8 cellular contexts compared by ENCODE assay signal in the genomic region with DNA sequence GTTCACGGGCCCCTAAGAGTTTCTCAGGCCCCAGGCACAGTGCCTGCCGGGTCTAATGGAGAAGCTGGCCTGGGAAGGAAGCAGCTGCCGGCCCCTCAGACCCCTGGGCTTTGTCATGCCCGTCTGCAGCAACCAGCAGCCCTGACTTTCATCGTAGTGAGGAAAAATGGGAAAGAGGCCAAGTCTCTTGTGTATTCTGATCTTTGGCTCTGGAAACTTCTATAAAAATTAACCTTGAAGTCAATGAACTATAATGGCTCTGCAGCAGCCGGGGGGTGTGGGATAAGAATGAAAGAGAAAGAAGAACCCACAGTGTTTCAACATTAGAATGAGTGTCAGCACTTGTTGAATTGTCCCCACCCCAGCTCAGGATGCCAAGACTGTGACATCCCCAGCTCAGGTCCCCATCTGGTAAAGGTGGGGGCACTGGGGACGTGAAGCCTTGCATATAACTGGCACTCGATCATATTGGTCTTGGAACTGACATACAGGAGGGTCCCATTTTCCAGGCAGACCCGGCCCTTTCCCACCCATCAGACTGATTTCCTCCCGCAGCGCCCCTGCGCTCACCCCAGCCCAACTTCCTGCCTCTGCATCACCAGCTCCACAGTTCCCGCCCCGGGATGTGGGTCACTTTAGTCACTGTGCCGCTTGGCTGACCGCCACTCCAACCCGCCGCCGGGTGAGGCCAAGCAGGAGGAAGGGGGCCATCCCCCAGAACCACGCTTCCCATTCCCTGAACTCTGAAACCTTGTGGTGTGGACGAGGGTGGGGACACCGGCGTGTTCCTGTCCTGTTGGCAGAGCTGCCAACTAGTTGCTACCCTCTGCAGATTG. TPM values are rescaled to one million over a fixed set of nuclear protein-coding genes. Genes with fewer than 3 reads are reported as not detected.
A peak's percentile ranks its signal among the peaks of the same experiment; 100 is the strongest.
DNase-seq lines count a peak whose midpoint lies in the region.

No MANE protein-coding gene starts in this region.

- H3K27ac Mint-ChIP-seq in activated CD4-positive, alpha-beta T cell treated with anti-CD3 and anti-CD28 coated beads, Interleukin-2, amount 10 ng/mL, durations not matched to agents 7 days and 5 days, result peak overlapping the region; percentile 82
- H3K27ac Mint-ChIP-seq in activated CD4-positive, alpha-beta memory T cell treated with anti-CD3 and anti-CD28 coated beads for 36 hours, result no peak overlapping the region

- POLR2A ChIA-PET in activated CD4-positive, alpha-beta T cell treated with anti-CD3 and anti-CD28 coated beads, Interleukin-2, amount 10 ng/mL, durations not matched to agents 7 days and 5 days (lab: Charles Lee), result no interaction called here
- POLR2A ChIA-PET in activated CD4-positive, alpha-beta memory T cell treated with anti-CD3 and anti-CD28 coated beads for 36 hours (lab: Charles Lee), result no interaction called here

- peaks cover 16% of the 10 kb centered on the region for H3K4me1 Mint-ChIP-seq in activated CD4-positive, alpha-beta T cell treated with anti-CD3 and anti-CD28 coated beads, Interleukin-2, amount 10 ng/mL, durations not matched to agents 7 days and 5 days
- peaks cover 10% of the 10 kb centered on the region for H3K4me1 Mint-ChIP-seq in activated CD4-positive, alpha-beta memory T cell treated with anti-CD3 and anti-CD28 coated beads for 36 hours (ENCODE audit: low read depth)

- CTCF ChIA-PET in activated CD4-positive, alpha-beta T cell treated with anti-CD3 and anti-CD28 coated beads, Interleukin-2, amount 10 ng/mL, durations not matched to agents 7 days and 5 days (lab: Charles Lee), result interaction anchor here (1.0 to 1.1 kb wide), 2 partner anchors 13 to 40 kb away, joined by 3 to 4 read pairs; no protein-coding TSS in a partner anchor
- CTCF ChIA-PET in activated CD4-positive, alpha-beta memory T cell treated with anti-CD3 and anti-CD28 coated beads for 36 hours (lab: Charles Lee), result interaction anchor here (1.3 kb wide), 1 partner anchor 79 kb away, joined by 4 read pairs; no protein-coding TSS in a partner anchor

- no peaks in the 10 kb centered on the region for H3K9me3 Mint-ChIP-seq in activated CD4-positive, alpha-beta T cell treated with anti-CD3 and anti-CD28 coated beads, Interleukin-2, amount 10 ng/mL, durations not matched to agents 7 days and 5 days
- no peaks in the 10 kb centered on the region for H3K9me3 Mint-ChIP-seq in activated CD4-positive, alpha-beta memory T cell treated with anti-CD3 and anti-CD28 coated beads for 36 hours

- intact Hi-C loops in activated CD4-positive, alpha-beta memory T cell treated with anti-CD3 and anti-CD28 coated beads for 36 hours (cut with micrococcal nuclease), result no loop called here

- DNase-seq in activated CD4-positive, alpha-beta T cell treated with anti-CD3 and anti-CD28 coated beads, Interleukin-2, amount 10 ng/mL, durations not matched to agents 7 days and 5 days, result peak; percentile 10
- DNase-seq in activated CD4-positive, alpha-beta T cell treated with anti-CD3 and anti-CD28 coated beads, Interleukin-2, amount 50 U/mL, for 4 hours, result no peak
- DNase-seq in HT1080 (ENCODE audit: low read depth), result peak; percentile 94
- DNase-seq in activated CD4-positive, alpha-beta memory T cell treated with anti-CD3 and anti-CD28 coated beads for 36 hours, result peak; percentile 55
- peak; percentile 97 for DNase-seq in glomerular visceral epithelial cell (ENCODE audit: extremely low spot score)
- peak; percentile 95 for DNase-seq in pulmonary artery endothelial cell (ENCODE audit: low read depth, low spot score)
- no peak for DNase-seq in cortex of kidney (lab: John Stamatoyannopoulos, UW)
- no peak for DNase-seq in NCI-H1417 treated with DMSO at 0.1 percent for 48 hours (lab: John Stamatoyannopoulos, UW)

- H3K4me3 Mint-ChIP-seq in activated CD4-positive, alpha-beta T cell treated with anti-CD3 and anti-CD28 coated beads, Interleukin-2, amount 10 ng/mL, durations not matched to agents 7 days and 5 days, result peak overlapping the region; percentile 5
- no peak overlapping the region for H3K4me3 Mint-ChIP-seq in activated CD4-positive, alpha-beta memory T cell treated with anti-CD3 and anti-CD28 coated beads for 36 hours

- no peaks in the 10 kb centered on the region for H3K36me3 Mint-ChIP-seq in activated CD4-positive, alpha-beta T cell treated with anti-CD3 and anti-CD28 coated beads, Interleukin-2, amount 10 ng/mL, durations not matched to agents 7 days and 5 days (ENCODE audit: low read depth)
- H3K36me3 Mint-ChIP-seq in activated CD4-positive, alpha-beta memory T cell treated with anti-CD3 and anti-CD28 coated beads for 36 hours, result no peaks in the 10 kb centered on the region

- H3K27me3 Mint-ChIP-seq in activated CD4-positive, alpha-beta T cell treated with anti-CD3 and anti-CD28 coated beads, Interleukin-2, amount 10 ng/mL, durations not matched to agents 7 days and 5 days, result peaks cover 7% of the 10 kb centered on the region
- H3K27me3 Mint-ChIP-seq in activated CD4-positive, alpha-beta memory T cell treated with anti-CD3 and anti-CD28 coated beads for 36 hours, result peaks cover 10% of the 10 kb centered on the region

RNA-seq across cellular contexts. Expression of gene TGM2, which starts 12.7 kb away (rescaled TPM):
- under 1 TPM; 0.07 to 0.21 TPM for total RNA-seq in activated CD4-positive, alpha-beta T cell treated with anti-CD3 and anti-CD28 coated beads, Interleukin-2, amount 10 ng/mL, durations not matched to agents 7 days and 5 days
- 129 and 146 TPM in 2 replicates for total RNA-seq in HT1080 (2014; rRNA removed; shearing (Covaris generic))
- polyA plus RNA-seq in HT1080 (2015; cell fraction: cytosol; rRNA removed), result 281 and 347 TPM in 2 replicates
- 481 and 525 TPM in 2 replicates for polyA plus RNA-seq in HT1080 (2015; cell fraction: nucleus; rRNA removed)
- total RNA-seq in activated CD4-positive, alpha-beta memory T cell treated with anti-CD3 and anti-CD28 coated beads for 36 hours, result not detected
- total RNA-seq in pulmonary artery endothelial cell, result 390 and 674 TPM in 2 replicates

Comparison
In these comparisons a context has a peak if more than half of its experiments do, and no peak if none do; other contexts are left out.
1. DNase-seq: peak in activated CD4-positive, alpha-beta T cell treated with anti-CD3 and anti-CD28 coated beads, Interleukin-2, amount 10 ng/mL, durations not matched to agents 7 days and 5 days (single experiment), HT1080 (single experiment), activated CD4-positive, alpha-beta memory T cell treated with anti-CD3 and anti-CD28 coated beads for 36 hours (single experiment), glomerular visceral epithelial cell (single experiment) and pulmonary artery endothelial cell (single experiment); none in activated CD4-positive, alpha-beta T cell treated with anti-CD3 and anti-CD28 coated beads, Interleukin-2, amount 50 U/mL, for 4 hours (0 of 2), cortex of kidney (single experiment) and NCI-H1417 treated with DMSO at 0.1 percent for 48 hours (single experiment).
2. RNA of gene TGM2, which starts 12.7 kb away (total RNA-seq): 390 to 674 TPM in pulmonary artery endothelial cell and 129 to 146 TPM in HT1080; 0.07 to 0.21 TPM in activated CD4-positive, alpha-beta T cell treated with anti-CD3 and anti-CD28 coated beads, Interleukin-2, amount 10 ng/mL, durations not matched to agents 7 days and 5 days and not detected in activated CD4-positive, alpha-beta memory T cell treated with anti-CD3 and anti-CD28 coated beads for 36 hours; every median in the first group is over 100 times any median in the second.